Comparison of ENCODE assay signal across 1 cellular context in the genomic region with DNA sequence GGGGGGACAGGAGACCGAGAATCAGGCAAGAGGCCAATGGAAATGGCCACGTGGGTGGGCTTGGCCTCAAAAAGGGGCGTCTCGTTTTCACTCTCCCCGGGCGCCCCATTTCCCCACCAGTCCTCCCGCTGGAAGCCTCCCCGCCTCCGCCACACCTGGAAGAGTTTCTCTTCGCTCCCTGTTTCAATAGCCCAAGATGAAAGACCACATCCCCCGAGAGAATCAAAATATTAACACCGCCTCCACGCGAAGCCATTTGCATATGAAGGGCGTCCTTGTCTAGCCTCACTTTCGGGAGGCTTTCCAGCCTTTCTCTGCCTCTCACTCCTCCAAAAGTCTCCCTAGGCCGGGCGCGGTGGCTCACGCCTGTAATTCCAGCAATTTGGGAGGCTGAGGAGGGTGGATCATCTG.
TF ChIP-seq lines count a peak whose summit lies in the region.

No MANE protein-coding gene starts in this region.

TF ChIP-seq in GM12878, 131 proteins besides CTCF, POLR2A, EP300 and RAD21 (continued from another document):
- TF ChIP-seq, protein P1, sequence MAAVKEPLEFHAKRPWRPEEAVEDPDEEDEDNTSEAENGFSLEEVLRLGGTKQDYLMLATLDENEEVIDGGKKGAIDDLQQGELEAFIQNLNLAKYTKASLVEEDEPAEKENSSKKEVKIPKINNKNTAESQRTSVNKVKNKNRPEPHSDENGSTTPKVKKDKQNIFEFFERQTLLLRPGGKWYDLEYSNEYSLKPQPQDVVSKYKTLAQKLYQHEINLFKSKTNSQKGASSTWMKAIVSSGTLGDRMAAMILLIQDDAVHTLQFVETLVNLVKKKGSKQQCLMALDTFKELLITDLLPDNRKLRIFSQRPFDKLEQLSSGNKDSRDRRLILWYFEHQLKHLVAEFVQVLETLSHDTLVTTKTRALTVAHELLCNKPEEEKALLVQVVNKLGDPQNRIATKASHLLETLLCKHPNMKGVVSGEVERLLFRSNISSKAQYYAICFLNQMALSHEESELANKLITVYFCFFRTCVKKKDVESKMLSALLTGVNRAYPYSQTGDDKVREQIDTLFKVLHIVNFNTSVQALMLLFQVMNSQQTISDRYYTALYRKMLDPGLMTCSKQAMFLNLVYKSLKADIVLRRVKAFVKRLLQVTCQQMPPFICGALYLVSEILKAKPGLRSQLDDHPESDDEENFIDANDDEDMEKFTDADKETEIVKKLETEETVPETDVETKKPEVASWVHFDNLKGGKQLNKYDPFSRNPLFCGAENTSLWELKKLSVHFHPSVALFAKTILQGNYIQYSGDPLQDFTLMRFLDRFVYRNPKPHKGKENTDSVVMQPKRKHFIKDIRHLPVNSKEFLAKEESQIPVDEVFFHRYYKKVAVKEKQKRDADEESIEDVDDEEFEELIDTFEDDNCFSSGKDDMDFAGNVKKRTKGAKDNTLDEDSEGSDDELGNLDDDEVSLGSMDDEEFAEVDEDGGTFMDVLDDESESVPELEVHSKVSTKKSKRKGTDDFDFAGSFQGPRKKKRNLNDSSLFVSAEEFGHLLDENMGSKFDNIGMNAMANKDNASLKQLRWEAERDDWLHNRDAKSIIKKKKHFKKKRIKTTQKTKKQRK (IDR thresholded peaks at IDR 0.05; ENCODE audit: low read depth, low read length): no peak
- no peak for TF ChIP-seq TARDBP (IDR thresholded peaks at IDR 0.05; ENCODE audit: borderline replicate concordance)
- TF ChIP-seq CBX3 (IDR thresholded peaks at IDR 0.05; ENCODE audit: borderline replicate concordance, low read depth): no peak
- no peak for TF ChIP-seq SMAD5 (IDR thresholded peaks at IDR 0.05; ENCODE audit: low read depth)
